34 cellular contexts compared by ENCODE assay signal in the genomic region with DNA sequence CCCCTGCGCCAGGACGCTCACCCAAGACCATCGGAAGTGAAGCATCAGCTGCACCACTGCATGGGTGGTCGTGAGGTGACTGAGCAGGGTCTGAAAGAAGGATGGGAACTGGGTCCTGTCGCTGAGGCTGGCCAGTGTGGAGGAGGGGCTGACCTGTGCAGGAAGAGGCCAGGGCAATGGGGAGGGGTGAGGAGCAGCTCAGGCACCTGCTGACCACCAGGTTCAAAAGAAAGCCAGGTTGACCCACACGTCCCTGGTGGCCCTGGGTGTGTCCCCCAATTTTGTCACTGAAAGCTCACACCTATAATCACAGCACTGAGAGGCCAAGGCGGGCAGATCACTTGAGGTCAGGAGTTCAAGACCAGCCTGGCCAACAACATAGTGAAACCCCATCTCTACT. TPM values are rescaled to one million over a fixed set of nuclear protein-coding genes. Genes with fewer than 3 reads are reported as not detected.
A peak's percentile ranks its signal among the peaks of the same experiment; 100 is the strongest.
DNase-seq lines count a peak whose midpoint lies in the region; ATAC-seq and TF ChIP-seq lines count a peak whose summit lies in the region.
"Had no signal": no experiment of that assay in that cellular context is flagged by ENCODE, and none has a peak within 500 bp of the region (broad histone marks: within the 10 kb centered on the region; RNA-seq: fewer than 3 reads in every experiment).

No MANE protein-coding gene starts in this region.

- H2AFZ ChIP-seq in osteoblast (ENCODE audit: low read length), result no peak overlapping the region

- H4K20me1 ChIP-seq in osteoblast (ENCODE audit: insufficient read depth, low read length), result no peaks in the 10 kb centered on the region
- H4K20me1 ChIP-seq: BLaER1; BLaER1 treated with 17β-estradiol and CSF1 and Interleukin-3, amounts not matched to agents 10 nM and 100 nM had no signal

- H3K4me3 ChIP-seq in osteoblast (ENCODE audit: insufficient read depth, low read length), result no peak overlapping the region
- H3K4me3 ChIP-seq: A549; BLaER1; BLaER1 treated with 17β-estradiol and CSF1 and Interleukin-3, amounts not matched to agents 10 nM and 100 nM had no signal

- H3K4me3 Mint-ChIP-seq in chondrocyte (ENCODE audit: unreplicated experiment), result no peak overlapping the region
- H3K4me3 Mint-ChIP-seq in activated naive CD4-positive, alpha-beta T cell treated with anti-CD3 and anti-CD28 coated beads for 36 hours, result no peak overlapping the region
- H3K4me3 Mint-ChIP-seq: B cell; CD14-positive monocyte; CD4-positive, alpha-beta memory T cell; CD4-positive, alpha-beta T cell; CD8-positive, alpha-beta memory T cell; CD8-positive, alpha-beta T cell had no signal

- H3K79me2 ChIP-seq in osteoblast (ENCODE audit: insufficient read depth, low read length), result no peaks in the 10 kb centered on the region

- H3K36me3 ChIP-seq in osteoblast (ENCODE audit: insufficient read depth, low read length), result no peaks in the 10 kb centered on the region
- H3K36me3 ChIP-seq: BE2C; BLaER1; BLaER1 treated with 17β-estradiol and CSF1 and Interleukin-3, amounts not matched to agents 10 nM and 100 nM had no signal

- intact Hi-C loops in posterior vena cava (cut with DNase I), result loop anchor here in 1 of 2 donors (5.0 kb wide), 1 partner anchor 137 kb away; no protein-coding TSS in a partner anchor
- intact Hi-C loops in activated naive CD4-positive, alpha-beta T cell treated with anti-CD3 and anti-CD28 coated beads for 36 hours (cut with micrococcal nuclease), result no loop called here

- no peak overlapping the region for H3K27ac ChIP-seq in osteoblast (ENCODE audit: low read depth, low read length)
- H3K27ac ChIP-seq: 22Rv1; A549; BLaER1; BLaER1 treated with 17β-estradiol and CSF1 and Interleukin-3, amounts not matched to agents 10 nM and 100 nM; C4-2B had no signal

- CTCF ChIA-PET in activated naive CD4-positive, alpha-beta T cell treated with anti-CD3 and anti-CD28 coated beads for 36 hours (lab: Charles Lee), result no interaction called here

- no peaks in the 10 kb centered on the region for H3K9me3 ChIP-seq in osteoblast (ENCODE audit: low read depth, low read length)
- H3K9me3 ChIP-seq: BE2C had no signal

- no peaks in the 10 kb centered on the region for H3K27me3 ChIP-seq in osteoblast (ENCODE audit: insufficient read depth, low read length)
- H3K27me3 ChIP-seq: BE2C; BLaER1; BLaER1 treated with 17β-estradiol and CSF1 and Interleukin-3, amounts not matched to agents 10 nM and 100 nM had no signal

- TF ChIP-seq CTCF in chondrocyte (IDR thresholded peaks at IDR 0.05) (no peak), osteoblast (IDR thresholded peaks at IDR 0.05; ENCODE audit: extremely low read depth, low read depth, low read length) (no peak)

- ATAC-seq in GM19324 (IDR thresholded peaks at IDR 0.05; ENCODE audit: low FRiP score, unreplicated experiment), result no peak
- ATAC-seq: A549; CD8-positive, alpha-beta T cell had no signal

- H3K4me1 ChIP-seq in osteoblast (ENCODE audit: insufficient read depth, low read length), result no peaks in the 10 kb centered on the region
- H3K4me1 ChIP-seq: A549, BE2C, Caco-2 had no signal

- peaks cover 5% of the 10 kb centered on the region for H3K36me3 Mint-ChIP-seq in chondrocyte (ENCODE audit: low read depth)
- peaks cover 10% of the 10 kb centered on the region for H3K36me3 Mint-ChIP-seq in activated naive CD4-positive, alpha-beta T cell treated with anti-CD3 and anti-CD28 coated beads for 36 hours (ENCODE audit: low read depth)
- H3K36me3 Mint-ChIP-seq: CD14-positive monocyte had no signal

- DNase-seq in chondrocyte (ENCODE audit: low spot score), result peak; percentile 64
- peak; percentile 50 for DNase-seq in osteoblast (ENCODE audit: insufficient read length, low spot score, missing footprints)
- DNase-seq in posterior vena cava (ENCODE audit: low spot score), result peak; percentile 64
- DNase-seq in ACHN, result no peak
- no peak for DNase-seq in activated naive CD4-positive, alpha-beta T cell treated with anti-CD3 and anti-CD28 coated beads for 36 hours
- DNase-seq: 8988T; AML-193; BE2C; C1 segment of cervical spinal cord; Caco-2; Calu3; CD4-positive, alpha-beta memory T cell; CD4-positive, alpha-beta T cell; CD4-positive, CD25-positive, alpha-beta regulatory T cell; CD8-positive, alpha-beta memory T cell; CD8-positive, alpha-beta T cell; COR-L47; DMS 273 treated with DMSO at 0.1 percent for 48 hours; DMS153; DMS53; DMS79; DMS79 treated with DMSO at 0.1 percent for 48 hours; DND-41; EL had no signal

- H3K27ac Mint-ChIP-seq in chondrocyte (ENCODE audit: unreplicated experiment), result no peak overlapping the region
- no peak overlapping the region for H3K27ac Mint-ChIP-seq in activated naive CD4-positive, alpha-beta T cell treated with anti-CD3 and anti-CD28 coated beads for 36 hours
- H3K27ac Mint-ChIP-seq: B cell; CD14-positive monocyte; CD4-positive, alpha-beta T cell; CD4-positive, CD25-positive, alpha-beta regulatory T cell; CD8-positive, alpha-beta memory T cell; CD8-positive, alpha-beta T cell had no signal

- no peak overlapping the region for H3K4me2 ChIP-seq in osteoblast (ENCODE audit: insufficient read depth, low read length)
- H3K4me2 ChIP-seq: A549; BLaER1; BLaER1 treated with 17β-estradiol and CSF1 and Interleukin-3, amounts not matched to agents 10 nM and 100 nM had no signal

- no peaks in the 10 kb centered on the region for H3K4me1 Mint-ChIP-seq in chondrocyte (ENCODE audit: low read depth)
- no peaks in the 10 kb centered on the region for H3K4me1 Mint-ChIP-seq in activated naive CD4-positive, alpha-beta T cell treated with anti-CD3 and anti-CD28 coated beads for 36 hours (ENCODE audit: low read depth)
- H3K4me1 Mint-ChIP-seq: CD4-positive, alpha-beta memory T cell had no signal

- H3K27me3 Mint-ChIP-seq in chondrocyte (ENCODE audit: low read depth), result no peaks in the 10 kb centered on the region
- H3K27me3 Mint-ChIP-seq in activated naive CD4-positive, alpha-beta T cell treated with anti-CD3 and anti-CD28 coated beads for 36 hours (ENCODE audit: low read depth), result no peaks in the 10 kb centered on the region
- H3K27me3 Mint-ChIP-seq: CD4-positive, CD25-positive, alpha-beta regulatory T cell had no signal

- in situ Hi-C loops in ACHN (cut with HindIII; ENCODE audit: low pct_ligation_motif_present, low pct_unique_long_range_greater_than_20kb, low sequenced_read_pairs), result no loop called here

- H3K9me3 Mint-ChIP-seq in chondrocyte (ENCODE audit: low read depth), result peaks cover 46% of the 10 kb centered on the region
- peaks cover 32% of the 10 kb centered on the region for H3K9me3 Mint-ChIP-seq in activated naive CD4-positive, alpha-beta T cell treated with anti-CD3 and anti-CD28 coated beads for 36 hours

RNA-seq across cellular contexts. Expression of a gene that starts 13.7 kb away (rescaled TPM):
- total RNA-seq in chondrocyte (0.37 to 1.3 TPM in 2 of 3 replicates, not detected in the other), osteoblast (0.36 TPM in 1 of 2 replicates, not detected in the other), posterior vena cava (not detected)
- not detected for total RNA-seq in activated naive CD4-positive, alpha-beta T cell treated with anti-CD3 and anti-CD28 coated beads for 36 hours
- total RNA-seq: A172; B cell; Caco-2; Calu3; CD4-positive, alpha-beta memory T cell; CD4-positive, alpha-beta T cell; CD4-positive, CD25-positive, alpha-beta regulatory T cell; CD8-positive, alpha-beta memory T cell; CD8-positive, alpha-beta T cell; Daoy had no signal

RNA-seq across cellular contexts. Expression of a gene that starts 17.5 kb away (rescaled TPM):
- total RNA-seq in chondrocyte, result 10.8 to 15.9 TPM (median 11.4 TPM) in 3 replicates
- 16.3 and 17.4 TPM in 2 replicates for total RNA-seq in osteoblast
- total RNA-seq in posterior vena cava, result 10 to 100 TPM in 1 of 2 donors, 1 to 10 TPM in 1; 9.0 to 10.1 TPM
- 1 to 10 TPM; 4.5 to 4.7 TPM for total RNA-seq in activated naive CD4-positive, alpha-beta T cell treated with anti-CD3 and anti-CD28 coated beads for 36 hours
- total RNA-seq: A172 had no signal

RNA-seq across cellular contexts. Expression of a gene that starts 39.0 kb away (rescaled TPM):
- total RNA-seq in chondrocyte, result 4.6 to 6.7 TPM (median 4.9 TPM) in 3 replicates
- 6.5 and 8.3 TPM in 2 replicates for total RNA-seq in osteoblast
- 1 to 10 TPM; 4.1 to 5.5 TPM for total RNA-seq in posterior vena cava
- total RNA-seq in activated naive CD4-positive, alpha-beta T cell treated with anti-CD3 and anti-CD28 coated beads for 36 hours, result under 1 TPM; 0.54 to 0.62 TPM
- total RNA-seq: A172, Caco-2, Calu3 had no signal

RNA-seq across cellular contexts. Expression of a gene that starts 45.8 kb away (rescaled TPM):
- total RNA-seq in chondrocyte (1.4 to 2.1 TPM (median 1.7 TPM) in 3 replicates), osteoblast (0.36 TPM in 1 of 2 replicates, not detected in the other), posterior vena cava (1 to 10 TPM in 1 of 2 donors, under 1 TPM in 1; 0.74 to 1.0 TPM)
- total RNA-seq in activated naive CD4-positive, alpha-beta T cell treated with anti-CD3 and anti-CD28 coated beads for 36 hours, result under 1 TPM in 1 of 2 experiments, not detected in 1; 0.31 TPM
- total RNA-seq: A172 had no signal

Comparison
In these comparisons a context has a peak if more than half of its experiments do, and no peak if none do; other contexts are left out.
1. DNase-seq: peak in chondrocyte (single experiment), osteoblast (single experiment) and posterior vena cava (single experiment); none in ACHN (single experiment) and activated naive CD4-positive, alpha-beta T cell treated with anti-CD3 and anti-CD28 coated beads for 36 hours (single experiment).